6 cellular contexts compared by ENCODE assay signal in the genomic region with DNA sequence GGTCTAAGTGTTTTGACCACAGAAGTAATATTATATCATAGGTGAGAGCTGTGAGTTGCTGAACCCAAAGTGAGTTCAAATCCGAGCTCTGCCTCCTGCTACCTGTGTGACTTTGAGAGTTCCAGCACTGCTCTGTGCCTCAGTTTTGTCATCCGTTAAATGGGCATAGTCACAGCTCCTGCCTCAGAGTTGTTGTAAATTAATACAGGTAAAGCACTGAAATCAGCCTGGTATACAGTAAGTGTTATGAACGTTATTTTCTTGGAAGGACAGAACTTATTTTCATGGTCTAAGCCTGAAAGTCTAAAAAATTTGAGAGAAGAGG.
A peak's percentile ranks its signal among the peaks of the same experiment; 100 is the strongest.
DNase-seq lines count a peak whose midpoint lies in the region; ATAC-seq, FAIRE-seq and TF ChIP-seq lines count a peak whose summit lies in the region.
"Not testable (repeated sequence)": the region's sequence is repeated elsewhere in the genome, so short reads cannot be mapped to it uniquely, and the experiment has no call there.

No MANE protein-coding gene starts in this region.

- H3K9me1 ChIP-seq in K562 (ENCODE audit: control insufficient read depth, insufficient read depth, low read length), result not testable (repeated sequence)

- POLR2A ChIA-PET in HEK293 (lab: Yijun Ruan, JAX); K562 (lab: Yijun Ruan, JAX); H1 (lab: Charles Lee; ENCODE audit: partially characterized antibody); HepG2 (lab: Yijun Ruan, JAX): not testable (repeated sequence)

- not testable (repeated sequence) for H3K56ac ChIP-seq in H1 (replicated peaks; ENCODE audit: insufficient read length, low read depth, low read length)

- TF ChIP-seq EP300 in K562 (IDR thresholded peaks at IDR 0.05; ENCODE audit: low read length); H1 (IDR thresholded peaks at IDR 0.05; ENCODE audit: borderline replicate concordance in 1 of 2, low read depth in 2 of 2, low read length in 2 of 2); HepG2 (IDR thresholded peaks at IDR 0.05; ENCODE audit: low read depth in 2 of 2, low read length in 2 of 2); HepG2 (CRISPR knock-in tag; IDR thresholded peaks at IDR 0.05; ENCODE audit: borderline replicate concordance): not testable (repeated sequence)

- H3K4me2 ChIP-seq in BLaER1, result 0 out of 2 replicates have a peak overlapping the region, but pooled peaks have one; percentile 28
- not testable (repeated sequence) for H3K4me2 ChIP-seq in K562 (ENCODE audit: insufficient read depth, low read length); H1 (ENCODE audit: insufficient read depth in 1 of 2, low read depth in 2 of 2, low read length in 2 of 2); HepG2 (ENCODE audit: low read depth, low read length)

- intact Hi-C loops in K562 (cut with micrococcal nuclease); HepG2 (cut with micrococcal nuclease; ENCODE audit: unreplicated experiment): not testable (repeated sequence)

- H3K36me3 ChIP-seq in BLaER1; HEK293 (ENCODE audit: control insufficient read depth in 2 of 2, insufficient read depth in 1 of 2, low read length in 2 of 2); K562 (ENCODE audit: control insufficient read depth, insufficient read depth, low read length); H1 (ENCODE audit: control insufficient read depth in 2 of 4, insufficient read depth in 4 of 4, low read length in 3 of 4); HepG2 (replicated peaks in 1 of 2; ENCODE audit: control insufficient read depth in 1 of 2, insufficient read depth in 2 of 2, low read length in 2 of 2): not testable (repeated sequence)

- TF ChIP-seq RAD21 in K562 (CRISPR knock-in tag; conservative IDR thresholded peaks at IDR 0.05 in 1 of 2, IDR thresholded peaks at IDR 0.05 in 1 of 2); H1 (IDR thresholded peaks at IDR 0.05 in 1 of 2, conservative IDR thresholded peaks at IDR 0.05 in 1 of 2; ENCODE audit: low read depth in 2 of 2, low read length in 2 of 2); HepG2 (CRISPR knock-in tag; IDR thresholded peaks at IDR 0.05): not testable (repeated sequence)

- H2BK120ac ChIP-seq in H1 (replicated peaks; ENCODE audit: low read depth, low read length), result not testable (repeated sequence)

- CTCF ChIA-PET in HEK293 (lab: Yijun Ruan, JAX); K562 (lab: Yijun Ruan, JAX; ENCODE audit: low intra/inter-chr PET ratio); H1 (lab: Charles Lee; ENCODE audit: partially characterized antibody); HepG2 (lab: Yijun Ruan, JAX; ENCODE audit: low intra/inter-chr PET ratio, low total read pairs): not testable (repeated sequence)

- in situ Hi-C loops in K562 (cut with MboI); HepG2 (cut with HindIII; ENCODE audit: extremely low pct_ligation_motif_present, low pct_unique_long_range_greater_than_20kb): not testable (repeated sequence)

- H3K4me3 ChIP-seq in BLaER1; HEK293 (ENCODE audit: low read depth, low read length); K562; H1 (ENCODE audit: extremely low read depth in 1 of 4, insufficient read depth in 2 of 4, low read depth in 3 of 4, low read length in 4 of 4); HepG2 (replicated peaks in 1 of 3; ENCODE audit: insufficient read depth in 1 of 3, low read depth in 2 of 3, low read length in 3 of 3): not testable (repeated sequence)

- H4K20me1 ChIP-seq in BLaER1; K562 (replicated peaks; ENCODE audit: control insufficient read depth, insufficient read depth, low read length); H1 (replicated peaks in 1 of 2; ENCODE audit: control insufficient read depth in 1 of 2, insufficient read depth in 2 of 2, low read length in 2 of 2); HepG2 (ENCODE audit: insufficient read depth, low read length): not testable (repeated sequence)

- not testable (repeated sequence) for H2BK5ac ChIP-seq in H1 (ENCODE audit: low read depth, low read length)

- H4K91ac ChIP-seq in H1 (replicated peaks; ENCODE audit: insufficient read length, low read length), result not testable (repeated sequence)

- H3K9ac ChIP-seq in BLaER1; K562 (ENCODE audit: insufficient read depth in 1 of 2, low read depth in 2 of 2, low read length in 2 of 2); H1 (replicated peaks in 1 of 4; ENCODE audit: extremely low read depth in 1 of 4, low read depth in 3 of 4, low read length in 3 of 4); HepG2 (ENCODE audit: insufficient read depth, low read depth, low read length): not testable (repeated sequence)

- H3K4ac ChIP-seq in H1 (replicated peaks; ENCODE audit: insufficient read length, low read depth, low read length), result not testable (repeated sequence)

- H3K14ac ChIP-seq in H1 (ENCODE audit: insufficient read length), result not testable (repeated sequence)

- not testable (repeated sequence) for H3K9me3 ChIP-seq in BLaER1; HEK293 (ENCODE audit: control insufficient read depth, insufficient read depth, low read depth, low read length); K562 (replicated peaks; ENCODE audit: control insufficient read depth, insufficient read depth, low read depth, low read length); H1 (ENCODE audit: insufficient read depth in 2 of 2, low read depth in 1 of 2, low read length in 1 of 2); HepG2 (ENCODE audit: low read length)

- FAIRE-seq in K562 (lab: Jason Lieb, UNC); H1 (lab: Jason Lieb, UNC); HepG2 (lab: Jason Lieb, UNC): not testable (repeated sequence)

- not testable (repeated sequence) for H4K5ac ChIP-seq in H1 (ENCODE audit: insufficient read length, low read depth, low read length)

- TF ChIP-seq POLR2A in K562 (conservative IDR thresholded peaks at IDR 0.05); H1 (IDR thresholded peaks at IDR 0.05; ENCODE audit: control extremely low read depth in 1 of 2, low read depth in 2 of 2, low read length in 2 of 2); HepG2 (IDR thresholded peaks at IDR 0.05; ENCODE audit: insufficient read depth in 1 of 2, low read depth in 2 of 2, low read length in 2 of 2): not testable (repeated sequence)

- not testable (repeated sequence) for TF ChIP-seq CTCF in HEK293 (tag by site-specific recombination; IDR thresholded peaks at IDR 0.05); K562 (IDR thresholded peaks at IDR 0.05 in 2 of 3, conservative IDR thresholded peaks at IDR 0.05 in 1 of 3; ENCODE audit: insufficient read depth in 2 of 3, low read depth in 1 of 3, low read length in 3 of 3); H1 (IDR thresholded peaks at IDR 0.05; ENCODE audit: control extremely low read depth in 1 of 3, insufficient read depth in 1 of 3, low read depth in 1 of 3, low read length in 3 of 3); HepG2 (CRISPR knock-in tag; IDR thresholded peaks at IDR 0.05)

- H3K18ac ChIP-seq in H1 (ENCODE audit: extremely low read depth, low read length), result not testable (repeated sequence)

- H3K79me2 ChIP-seq in K562 (ENCODE audit: control insufficient read depth, insufficient read depth, low read length); H1 (ENCODE audit: control insufficient read depth in 1 of 2, insufficient read depth in 2 of 2, low read length in 2 of 2); HepG2 (ENCODE audit: insufficient read depth, low read length): not testable (repeated sequence)

- 0% methylated on average over 3 of the region's 3 CpGs for WGBS in K562 (ENCODE audit: insufficient coverage, low coverage, missing lambda C conversion rate)
- WGBS in H1 (ENCODE audit: extremely low coverage in 1 of 2, insufficient coverage in 1 of 2, insufficient read length in 1 of 2, insufficient replicate concordance in 2 of 2, low coverage in 1 of 2, low lambda C conversion rate in 2 of 2, missing lambda C conversion rate in 1 of 2), 2 experiments, result 80% methylated on average over 3 of the region's 3 CpGs; no CpG with 5 or more reads in 1 of the 2 experiments
- WGBS in HepG2 (ENCODE audit: low lambda C conversion rate), result 29% methylated on average over 3 of the region's 3 CpGs

- H2BK12ac ChIP-seq in H1 (ENCODE audit: low read depth, low read length), result not testable (repeated sequence)

- DNase-seq in NCI-H2227 (lab: John Stamatoyannopoulos, UW; ENCODE audit: unreplicated experiment), result peak; percentile 35
- not testable (repeated sequence) for DNase-seq in K562 (ENCODE audit: extremely low read depth in 1 of 4, low spot score in 3 of 4); H1 (ENCODE audit: low read depth in 1 of 2, low spot score in 2 of 2); HepG2 (ENCODE audit: low spot score)

- H4K8ac ChIP-seq in H1 (ENCODE audit: extremely low read depth, insufficient read depth, low read length), result not testable (repeated sequence)

- H3K79me1 ChIP-seq in H1 (ENCODE audit: low read depth, low read length), result not testable (repeated sequence)

- not testable (repeated sequence) for ATAC-seq in K562, HepG2

- TSS peak; percentile 85 for BruUV-seq in K562 (replicated peaks; lab: Mats Ljungman, UMichigan)
- BruUV-seq in HepG2 (replicated peaks; lab: Mats Ljungman, UMichigan), result not testable (repeated sequence)

- not testable (repeated sequence) for H3K27ac ChIP-seq in BLaER1; HEK293 (ENCODE audit: extremely low read depth, low read depth, low read length); K562 (ENCODE audit: extremely low read depth, low read depth, low read length); H1 (ENCODE audit: low read depth, low read length); HepG2 (ENCODE audit: extremely low read length, insufficient read depth, low read length)

- not testable (repeated sequence) for H2AFZ ChIP-seq in K562 (ENCODE audit: low read depth, low read length); H1 (ENCODE audit: low read length); HepG2 (ENCODE audit: low read length)

- H3K27me3 ChIP-seq in BLaER1; K562 (ENCODE audit: control insufficient read depth in 2 of 2, insufficient read depth in 2 of 2, low read length in 2 of 2); H1 (replicated peaks in 1 of 4; ENCODE audit: control insufficient read depth in 3 of 4, extremely low read depth in 1 of 4, insufficient read depth in 3 of 4, low read length in 3 of 4); HepG2 (ENCODE audit: control insufficient read depth in 1 of 2, insufficient read depth in 2 of 2, low read length in 2 of 2): not testable (repeated sequence)

- H2BK15ac ChIP-seq in H1 (ENCODE audit: low read length), result not testable (repeated sequence)

- not testable (repeated sequence) for H2BK20ac ChIP-seq in H1 (ENCODE audit: low read length)

- not testable (repeated sequence) for H3K23me2 ChIP-seq in H1 (ENCODE audit: low read depth, low read length)

- H2AK5ac ChIP-seq in H1 (ENCODE audit: low read depth, low read length), result not testable (repeated sequence)

- not testable (repeated sequence) for H3K23ac ChIP-seq in H1 (ENCODE audit: insufficient read length)

- H3K4me1 ChIP-seq in BLaER1; HEK293 (ENCODE audit: control insufficient read depth, insufficient read depth, low read length); K562 (replicated peaks in 1 of 2; ENCODE audit: control insufficient read depth in 2 of 2, insufficient read depth in 2 of 2, low read length in 2 of 2); H1 (replicated peaks in 1 of 4; ENCODE audit: control insufficient read depth in 3 of 4, insufficient read depth in 4 of 4, low read length in 3 of 4); HepG2 (ENCODE audit: insufficient read depth, low read length): not testable (repeated sequence)
